8 cellular contexts compared by ENCODE assay signal in the genomic region with DNA sequence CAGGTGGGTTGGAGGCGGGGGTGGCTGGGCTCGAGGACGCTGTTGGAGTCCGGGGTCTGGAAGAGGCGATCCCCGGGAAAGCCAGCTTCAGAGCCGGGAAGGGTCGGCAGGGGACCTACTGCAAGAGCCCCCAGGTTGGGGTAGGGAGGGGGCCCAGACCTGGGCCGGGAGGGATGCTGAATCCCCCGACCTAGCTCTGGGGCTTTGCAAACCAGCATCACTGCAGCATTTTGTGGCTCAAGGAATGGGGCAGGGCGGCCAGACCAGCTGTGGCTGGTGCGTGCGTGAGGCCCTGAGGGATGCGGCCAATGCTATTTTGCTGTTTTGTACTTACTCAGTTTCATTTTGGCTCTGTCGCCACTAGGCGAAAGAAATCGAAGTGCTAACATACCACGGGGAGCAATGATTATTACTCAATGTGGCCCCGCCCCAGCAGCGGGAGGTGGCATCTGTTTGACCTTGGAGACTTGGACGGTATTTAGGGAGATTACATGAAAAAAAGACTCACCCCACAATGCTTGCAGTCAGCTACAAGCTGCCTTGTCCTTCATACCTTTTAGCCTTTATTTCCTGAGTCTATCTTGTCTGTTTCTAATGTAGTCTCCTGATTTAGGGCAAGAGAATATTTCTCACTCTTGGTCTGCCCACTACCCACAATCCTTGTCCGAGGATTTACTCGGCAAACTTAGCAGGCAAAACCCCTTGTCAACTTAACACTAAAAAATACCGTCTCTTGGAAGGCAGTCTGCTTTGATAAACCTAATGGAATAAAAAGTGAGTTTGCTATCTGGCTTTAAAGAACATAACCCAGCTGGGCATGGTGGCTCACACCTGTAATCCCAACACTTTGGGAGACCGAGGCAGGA. TPM values are rescaled to one million over a fixed set of nuclear protein-coding genes. Genes with fewer than 3 reads are reported as not detected.
DNase-seq lines count a peak whose midpoint lies in the region; ATAC-seq, FAIRE-seq and TF ChIP-seq lines count a peak whose summit lies in the region.

No MANE protein-coding gene starts in this region.

- DNase-seq in D721Med (ENCODE audit: insufficient read length, low spot score) (peak; percentile 45), esophagus muscularis mucosa (ENCODE audit: extremely low spot score) (peak; percentile 95), naive B cell (peak; percentile 60)
- DNase-seq in activated T-cell treated with anti-CD3 and anti-CD28 coated beads, Interleukin-2, amount 50 U/mL, for 1 hour, result peak; percentile 65

- H2AFZ ChIP-seq in OCI-LY1 (ENCODE audit: low read length), result no peak overlapping the region

- H3K27ac ChIP-seq in OCI-LY1 (ENCODE audit: low read depth, low read length, poor library complexity, severe bottlenecking), result peak overlapping the region; percentile 82
- peak overlapping the region; percentile 91 to 94 (median 92) for H3K27ac ChIP-seq in esophagus muscularis mucosa (replicated peaks in 1 of 4)
- H3K27ac ChIP-seq in subcutaneous abdominal adipose tissue (ENCODE audit: low read depth, low read length), result peak overlapping the region; percentile 91

- intact Hi-C loops in esophagus muscularis mucosa (cut with DNase I), result loop anchor here (2.0 to 5.0 kb wide), 2 partner anchors 36 to 40 kb away; partner anchors contain the start of gene YWHAG

- H3K9me3 ChIP-seq in OCI-LY1 (ENCODE audit: low read length), result no peaks in the 10 kb centered on the region
- no peaks in the 10 kb centered on the region for H3K9me3 ChIP-seq in esophagus muscularis mucosa
- no peaks in the 10 kb centered on the region for H3K9me3 ChIP-seq in subcutaneous abdominal adipose tissue (ENCODE audit: control insufficient read depth in 5 of 5, low read length in 5 of 5)

- no peaks in the 10 kb centered on the region for H3K27me3 Mint-ChIP-seq in naive B cell

- 0 out of 2 replicates have a peak, but pooled peaks cover 11% of the 10 kb centered on the region for H3F3A ChIP-seq in OCI-LY1 (ENCODE audit: insufficient read depth, low read length)

- H3K4me3 ChIP-seq in OCI-LY1 (ENCODE audit: low read depth, low read length, poor library complexity, severe bottlenecking) (peak overlapping the region; percentile 65), esophagus muscularis mucosa (peak overlapping the region; percentile 71 to 84 (median 72)), subcutaneous abdominal adipose tissue (ENCODE audit: low read depth in 1 of 5, low read length in 5 of 5) (peak overlapping the region; percentile 38 to 83 (median 75))

- H3K4me1 ChIP-seq in OCI-LY1 (ENCODE audit: insufficient read depth, low read length, severe bottlenecking), result peaks cover 27% of the 10 kb centered on the region
- H3K4me1 ChIP-seq in esophagus muscularis mucosa, result peaks cover 31 to 46% (median 45%) of the 10 kb centered on the region in 4 donors
- H3K4me1 ChIP-seq in subcutaneous abdominal adipose tissue (ENCODE audit: control insufficient read depth in 5 of 5, insufficient read depth in 5 of 5, low read length in 5 of 5), result peaks cover 2 to 57% (median 50%) of the 10 kb centered on the region in 5 donors

- H3K9ac ChIP-seq in OCI-LY1 (ENCODE audit: low read length), result peak overlapping the region; percentile 65
- peak overlapping the region; percentile 17 to 85 (median 80) for H3K9ac ChIP-seq in subcutaneous abdominal adipose tissue (ENCODE audit: low read length in 5 of 5)

- H3K36me3 Mint-ChIP-seq in naive B cell, result no peaks in the 10 kb centered on the region

- ATAC-seq in GM19468 (IDR thresholded peaks at IDR 0.05; ENCODE audit: extremely low read depth, unreplicated experiment), result peak; percentile 12
- peak; percentile 45 for ATAC-seq in HG03575 (IDR thresholded peaks at IDR 0.05; ENCODE audit: extremely low read depth, insufficient number of reproducible peaks, low FRiP score, unreplicated experiment)
- peak; percentile 55 to 60 for ATAC-seq in naive B cell (ENCODE audit: low read depth in 2 of 2)

- no peak for TF ChIP-seq EP300 in esophagus muscularis mucosa (IDR thresholded peaks at IDR 0.05)

- H3K27me3 ChIP-seq in OCI-LY1 (ENCODE audit: insufficient read depth, low read length), result no peaks in the 10 kb centered on the region
- H3K27me3 ChIP-seq in esophagus muscularis mucosa, result no peaks in the 10 kb centered on the region
- H3K27me3 ChIP-seq in subcutaneous abdominal adipose tissue (ENCODE audit: control insufficient read depth in 5 of 5, insufficient read depth in 4 of 5, low read length in 5 of 5), result no peaks in the 10 kb centered on the region

- H3K9me3 Mint-ChIP-seq in naive B cell, result no peaks in the 10 kb centered on the region

- no peaks in the 10 kb centered on the region for H3K79me2 ChIP-seq in OCI-LY1 (ENCODE audit: insufficient read depth, low read length)

- TF ChIP-seq CTCF in D721Med (IDR thresholded peaks at IDR 0.05; ENCODE audit: insufficient read depth, missing control alignments) (no peak), OCI-LY1 (IDR thresholded peaks at IDR 0.05; ENCODE audit: low read length) (peak; percentile 33; the same call in 1 of the 2 replicates), esophagus muscularis mucosa (IDR thresholded peaks at IDR 0.05) (peak in 2 of 3 experiments; percentile 20 to 38)

- H3K4me3 Mint-ChIP-seq in naive B cell, result peak overlapping the region; percentile 79 to 99 (median 95)

- no peaks in the 10 kb centered on the region for H4K20me1 ChIP-seq in OCI-LY1 (ENCODE audit: insufficient read depth, low read length)

- H3K9me2 ChIP-seq in OCI-LY1 (ENCODE audit: low read depth, low read length), result no peaks in the 10 kb centered on the region

- H3K4me1 Mint-ChIP-seq in naive B cell, result peaks cover 15 to 34% (median 27%) of the 10 kb centered on the region in 3 donors

- 7% methylated on average over 23 of the region's 25 CpGs for WGBS in esophagus muscularis mucosa

- no peak for FAIRE-seq in D721Med (lab: Jason Lieb, UNC)

- TF ChIP-seq POLR2A in esophagus muscularis mucosa (IDR thresholded peaks at IDR 0.05; ENCODE audit: low read depth), result no peak

- peak overlapping the region; percentile 9 to 96 (median 93) for H3K27ac Mint-ChIP-seq in naive B cell

- H3K4me2 ChIP-seq in OCI-LY1 (ENCODE audit: low read length), result peak overlapping the region; percentile 83

- H3K36me3 ChIP-seq in OCI-LY1 (ENCODE audit: insufficient read depth, low read length) (peaks cover 17% of the 10 kb centered on the region; the same call in 1 of the 2 replicates), esophagus muscularis mucosa (peaks cover 0 to 11% (median 3%) of the 10 kb centered on the region in 4 donors), subcutaneous abdominal adipose tissue (ENCODE audit: control insufficient read depth in 5 of 5, insufficient read depth in 5 of 5, low read length in 5 of 5) (peaks cover 0 to 14% (median 6%) of the 10 kb centered on the region in 5 donors)

RNA-seq across cellular contexts. Expression of gene HSPB1, which starts 16.2 kb away (rescaled TPM):
- total RNA-seq in esophagus muscularis mucosa, result 1,000 to 10,000 TPM in 3 of 4 donors, 100 to 1,000 TPM in 1; 927 to 2,513 (median 1,694) TPM
- 10 to 100 TPM; 24.3 to 55.2 (median 45.3) TPM for polyA plus RNA-seq in naive B cell (ENCODE audit: low read depth in 6 of 6)

RNA-seq across cellular contexts. Expression of gene YWHAG, which starts 40.1 kb away (rescaled TPM):
- total RNA-seq in esophagus muscularis mucosa, result 10 to 100 TPM; 55.7 to 91.6 (median 73.7) TPM
- 1 to 10 TPM in 5 of 6 donors, under 1 TPM in 1; 0.40 to 2.8 (median 2.2) TPM for polyA plus RNA-seq in naive B cell (ENCODE audit: low read depth in 6 of 6)

Comparison
In these comparisons a context has a peak if more than half of its experiments do, and no peak if none do; other contexts are left out.
1. Peak in every context shown above with its lines: DNase-seq, ATAC-seq, H3K4me3 ChIP-seq and H3K27ac ChIP-seq.
2. DNase-seq: peak in every context shown above with its lines; median percentile 95 in esophagus muscularis mucosa; 65 in activated T-cell treated with anti-CD3 and anti-CD28 coated beads, Interleukin-2, amount 50 U/mL, for 1 hour; 60 in naive B cell; 45 in D721Med.